In genomic region chr6:114714836-114715507, GRCh38 we compare ENCODE assay signal across 17 cellular contexts.
DNase-seq lines count a peak whose midpoint lies in the region; ATAC-seq and TF ChIP-seq lines count a peak whose summit lies in the region.
"Had no signal": no experiment of that assay in that cellular context is flagged by ENCODE, and none has a peak within 500 bp of the region (broad histone marks: within the 10 kb centered on the region; RNA-seq: fewer than 3 reads in every experiment).

No MANE protein-coding gene starts in this region.

- H3K27ac ChIP-seq in mesenchymal stem cell (ENCODE audit: low read length, poor library complexity, severe bottlenecking) (no peak overlapping the region), SJCRH30 (no peak overlapping the region)
- H3K27ac ChIP-seq in naive thymus-derived CD4-positive, alpha-beta T cell (ENCODE audit: low read depth, low read length) = no peak overlapping the region
- H3K27ac ChIP-seq: gastroesophageal sphincter, prostate gland had no signal

- H3K27me3 ChIP-seq in mesenchymal stem cell (ENCODE audit: control insufficient read depth in 1 of 2, insufficient read depth in 1 of 2, low read length in 2 of 2) (no peaks in the 10 kb centered on the region), SJCRH30 (no peaks in the 10 kb centered on the region; the same call in 1 of the 2 replicates)
- no peaks in the 10 kb centered on the region for H3K27me3 ChIP-seq in naive thymus-derived CD4-positive, alpha-beta T cell (ENCODE audit: control insufficient read depth in 2 of 2, insufficient read depth in 2 of 2, low read length in 2 of 2)
- H3K27me3 ChIP-seq: gastroesophageal sphincter had no signal

- DNase-seq in mesenchymal stem cell = no peak
- DNase-seq in naive thymus-derived CD4-positive, alpha-beta T cell = no peak
- DNase-seq in DMS53 treated with DMSO at 0.1 percent for 48 hours (lab: John Stamatoyannopoulos, UW; ENCODE audit: unreplicated experiment) = no peak
- DNase-seq in SJCRH30 = no peak
- DNase-seq: activated CD4-positive, alpha-beta T cell treated with anti-CD3 and anti-CD28 coated beads, Interleukin-2, amount 50 U/mL, for 4 hours; activated gamma-delta T cell treated with Interleukin-2 at 50 U/mL for 16 hours; NCI-H1436; NCI-H524; T1000 had no signal

- peaks cover 0 to 24% (median 3%) of the 10 kb centered on the region in 11 donors for H3K9me3 Mint-ChIP-seq in naive thymus-derived CD4-positive, alpha-beta T cell

- H2BK120ac ChIP-seq in mesenchymal stem cell (ENCODE audit: low read depth, low read length) = no peak overlapping the region

- no peaks in the 10 kb centered on the region for H3K4me1 ChIP-seq in mesenchymal stem cell (ENCODE audit: control insufficient read depth, insufficient read depth, low read depth, low read length)
- H3K4me1 ChIP-seq in naive thymus-derived CD4-positive, alpha-beta T cell (ENCODE audit: control insufficient read depth in 2 of 2, insufficient read depth in 2 of 2, low read length in 2 of 2) = no peaks in the 10 kb centered on the region
- H3K4me1 ChIP-seq in SJCRH30 = no peaks in the 10 kb centered on the region
- H3K4me1 ChIP-seq: gastroesophageal sphincter, prostate gland had no signal

- H4K8ac ChIP-seq in mesenchymal stem cell (ENCODE audit: low read length) = no peak overlapping the region

- H3K27me3 Mint-ChIP-seq in naive thymus-derived CD4-positive, alpha-beta T cell = no peaks in the 10 kb centered on the region
- H3K27me3 Mint-ChIP-seq: IgD-negative memory B cell had no signal

- ATAC-seq in GM18505 (IDR thresholded peaks at IDR 0.05; ENCODE audit: unreplicated experiment) (peak; percentile 48), GM19463 (IDR thresholded peaks at IDR 0.05; ENCODE audit: unreplicated experiment) (peak; percentile 65), HG02763 (IDR thresholded peaks at IDR 0.05; ENCODE audit: unreplicated experiment) (peak; percentile 48), HG03460 (IDR thresholded peaks at IDR 0.05; ENCODE audit: unreplicated experiment) (peak; percentile 48)
- ATAC-seq in naive thymus-derived CD4-positive, alpha-beta T cell = no peak
- ATAC-seq: gastroesophageal sphincter had no signal

- TF ChIP-seq POLR2A in GM18505 (IDR thresholded peaks at IDR 0.05; ENCODE audit: borderline replicate concordance, extremely low read depth, insufficient read depth, insufficient read length) = no peak

- H3K36me3 ChIP-seq in mesenchymal stem cell (ENCODE audit: control insufficient read depth in 1 of 2, insufficient read depth in 2 of 2, low read depth in 1 of 2, low read length in 2 of 2) = no peaks in the 10 kb centered on the region
- no peaks in the 10 kb centered on the region for H3K36me3 ChIP-seq in naive thymus-derived CD4-positive, alpha-beta T cell (ENCODE audit: control insufficient read depth in 2 of 3, insufficient read depth in 3 of 3, low read length in 3 of 3)
- no peaks in the 10 kb centered on the region for H3K36me3 ChIP-seq in SJCRH30
- H3K36me3 ChIP-seq: gastroesophageal sphincter, prostate gland had no signal

- H2BK12ac ChIP-seq in mesenchymal stem cell (ENCODE audit: low read length in 2 of 2) = no peak overlapping the region

- intact Hi-C loops in naive thymus-derived CD4-positive, alpha-beta T cell (cut with micrococcal nuclease) = no loop called here

- POLR2A ChIA-PET in naive thymus-derived CD4-positive, alpha-beta T cell (lab: Charles Lee) = no interaction called here

- H3K4me3 ChIP-seq in mesenchymal stem cell (ENCODE audit: insufficient read depth in 1 of 2, low read depth in 1 of 2, low read length in 2 of 2) = no peak overlapping the region
- no peak overlapping the region for H3K4me3 ChIP-seq in naive thymus-derived CD4-positive, alpha-beta T cell (ENCODE audit: low read length)
- no peak overlapping the region for H3K4me3 ChIP-seq in SJCRH30
- H3K4me3 ChIP-seq: gastroesophageal sphincter, prostate gland had no signal

- H3K18ac ChIP-seq in mesenchymal stem cell (ENCODE audit: low read depth in 1 of 2, low read length in 2 of 2) = no peak overlapping the region

- no peak overlapping the region for H3K27ac Mint-ChIP-seq in naive thymus-derived CD4-positive, alpha-beta T cell
- H3K27ac Mint-ChIP-seq: brain had no signal

- no peaks in the 10 kb centered on the region for H3K4me1 Mint-ChIP-seq in naive thymus-derived CD4-positive, alpha-beta T cell
- H3K4me1 Mint-ChIP-seq: brain had no signal

- 84% methylated on average over 3 of the region's 3 CpGs for WGBS in mesenchymal stem cell

- H3K4me3 Mint-ChIP-seq in naive thymus-derived CD4-positive, alpha-beta T cell = no peak overlapping the region
- H3K4me3 Mint-ChIP-seq: brain had no signal

- no peak overlapping the region for H3K4ac ChIP-seq in mesenchymal stem cell (ENCODE audit: low read depth in 1 of 2, low read length in 2 of 2)

- no peak overlapping the region for H3K14ac ChIP-seq in mesenchymal stem cell (ENCODE audit: low read length in 2 of 2)

- no peak overlapping the region for H2AK5ac ChIP-seq in mesenchymal stem cell (ENCODE audit: low read length, severe bottlenecking)

- H3K4me2 ChIP-seq in mesenchymal stem cell (ENCODE audit: low read length, poor library complexity, severe bottlenecking) = no peak overlapping the region

- no peak overlapping the region for H3K23ac ChIP-seq in mesenchymal stem cell (ENCODE audit: low read length in 2 of 2)

- no peaks in the 10 kb centered on the region for H3K36me3 Mint-ChIP-seq in naive thymus-derived CD4-positive, alpha-beta T cell
- H3K36me3 Mint-ChIP-seq: brain, IgD-negative memory B cell had no signal

- no peak overlapping the region for H2BK15ac ChIP-seq in mesenchymal stem cell (ENCODE audit: low read depth, poor library complexity, severe bottlenecking)

- no peak overlapping the region for H2AFZ ChIP-seq in mesenchymal stem cell (ENCODE audit: low read depth, low read length)

- no peaks in the 10 kb centered on the region for H3K79me1 ChIP-seq in mesenchymal stem cell (replicated peaks; ENCODE audit: low read length, poor library complexity, severe bottlenecking)

- CTCF ChIA-PET in naive thymus-derived CD4-positive, alpha-beta T cell (lab: Charles Lee) = interaction anchor here (0.6 kb wide), 1 partner anchor 84 kb away, joined by 4 read pairs; no protein-coding TSS in a partner anchor

- no peak overlapping the region for H4K91ac ChIP-seq in mesenchymal stem cell (ENCODE audit: low read length)

- no peak overlapping the region for H2BK5ac ChIP-seq in mesenchymal stem cell (ENCODE audit: low read depth, low read length, poor library complexity, severe bottlenecking)

- H3K9me3 ChIP-seq in mesenchymal stem cell (ENCODE audit: control insufficient read depth, low read length) = no peaks in the 10 kb centered on the region
- no peaks in the 10 kb centered on the region for H3K9me3 ChIP-seq in naive thymus-derived CD4-positive, alpha-beta T cell (ENCODE audit: control insufficient read depth in 2 of 3, low read length in 3 of 3)
- H3K9me3 ChIP-seq in SJCRH30 (replicated peaks) = no peaks in the 10 kb centered on the region
- H3K9me3 ChIP-seq: gastroesophageal sphincter, prostate gland had no signal

- H3K9ac ChIP-seq in mesenchymal stem cell (ENCODE audit: low read length) = no peak overlapping the region
